In the genomic region with DNA sequence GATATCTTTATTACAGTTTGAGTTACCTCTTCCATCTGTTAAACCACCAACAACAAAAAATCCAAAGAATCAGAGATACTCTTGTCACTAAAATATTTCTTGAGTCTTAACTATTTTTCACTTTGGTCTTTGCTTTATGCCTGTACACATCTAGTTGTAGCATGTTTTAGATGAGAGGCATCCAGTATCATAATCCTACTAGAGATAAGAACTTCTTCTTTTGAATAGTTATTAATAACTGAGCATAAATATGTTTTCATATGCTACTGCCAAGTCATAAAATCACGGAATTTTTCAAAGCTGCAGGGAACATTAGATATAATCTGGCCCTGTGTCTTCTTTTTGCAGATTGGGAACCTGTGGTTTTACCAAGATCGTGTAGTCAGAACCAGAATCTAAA, we compare ENCODE assay signal across 19 cellular contexts. TPM values are rescaled to one million over a fixed set of nuclear protein-coding genes. Genes with fewer than 3 reads are reported as not detected.
DNase-seq lines count a peak whose midpoint lies in the region; ATAC-seq and TF ChIP-seq lines count a peak whose summit lies in the region.
"Had no signal": no experiment of that assay in that cellular context is flagged by ENCODE, and none has a peak within 500 bp of the region (broad histone marks: within the 10 kb centered on the region; RNA-seq: fewer than 3 reads in every experiment).

No MANE protein-coding gene starts in this region.

- no peak for TF ChIP-seq CTCF in natural killer cell (IDR thresholded peaks at IDR 0.05)

- DNase-seq in natural killer cell = no peak
- DNase-seq in natural killer cell treated with Interleukin-12 subunit alpha and Interleukin-12 subunit beta and Interleukin-15 and Interleukin-18, amount 100 ng/mL, for 72 hours (ENCODE audit: low spot score) = no peak
- peak; percentile 59 for DNase-seq in amniotic epithelial cell (ENCODE audit: low read depth)
- no peak for DNase-seq in NCI-H748 treated with DMSO at 0.1 percent for 48 hours (lab: John Stamatoyannopoulos, UW)
- no peak for DNase-seq in stimulated activated naive CD8-positive, alpha-beta T cell treated with anti-CD3 and anti-CD28 coated beads, Interleukin-15, amount 100 ng/mL, for 72 hours
- DNase-seq in stimulated activated naive CD4-positive, alpha-beta T cell (lab: John Stamatoyannopoulos, UW) = no peak
- DNase-seq: C1 segment of cervical spinal cord, Calu3, IMR-90, NCI-H1436, NCI-H2029 treated with DMSO at 0.1 percent for 48 hours, NCI-H2171, NCI-H446, NCI-H69 had no signal

- H3K4me1 Mint-ChIP-seq in natural killer cell = peaks cover 54 to 77% of the 10 kb centered on the region in 2 donors
- H3K4me1 Mint-ChIP-seq in natural killer cell treated with Interleukin-12 subunit alpha and Interleukin-12 subunit beta and Interleukin-15 and Interleukin-18, amount 100 ng/mL, for 72 hours (ENCODE audit: low read depth in 2 of 2) = peaks cover 35 to 49% of the 10 kb centered on the region in 2 donors
- peaks cover 33% of the 10 kb centered on the region for H3K4me1 Mint-ChIP-seq in stimulated activated naive CD8-positive, alpha-beta T cell treated with anti-CD3 and anti-CD28 coated beads, Interleukin-15, amount 100 ng/mL, for 72 hours

- no peaks in the 10 kb centered on the region for H3K27me3 Mint-ChIP-seq in natural killer cell (ENCODE audit: low read depth in 2 of 2)
- H3K27me3 Mint-ChIP-seq in natural killer cell treated with Interleukin-12 subunit alpha and Interleukin-12 subunit beta and Interleukin-15 and Interleukin-18, amount 100 ng/mL, for 72 hours = no peaks in the 10 kb centered on the region
- no peaks in the 10 kb centered on the region for H3K27me3 Mint-ChIP-seq in stimulated activated naive CD8-positive, alpha-beta T cell treated with anti-CD3 and anti-CD28 coated beads, Interleukin-15, amount 100 ng/mL, for 72 hours

- peaks cover 24% of the 10 kb centered on the region for H3K36me3 Mint-ChIP-seq in natural killer cell
- peaks cover 27% of the 10 kb centered on the region for H3K36me3 Mint-ChIP-seq in natural killer cell treated with Interleukin-12 subunit alpha and Interleukin-12 subunit beta and Interleukin-15 and Interleukin-18, amount 100 ng/mL, for 72 hours

- ATAC-seq in natural killer cell = no peak
- no peak for ATAC-seq in natural killer cell treated with Interleukin-12 subunit alpha and Interleukin-12 subunit beta and Interleukin-15 and Interleukin-18, amount 100 ng/mL, for 72 hours
- ATAC-seq in SK-N-SH treated with all-trans-retinoic acid at 6 μM for 48 hours = no peak
- ATAC-seq in stimulated activated naive CD8-positive, alpha-beta T cell treated with anti-CD3 and anti-CD28 coated beads, Interleukin-15, amount 100 ng/mL, for 72 hours = no peak
- ATAC-seq: GM12878, GM23338, HCT116, Right ventricle myocardium inferior had no signal

- H3K27ac Mint-ChIP-seq in natural killer cell = peak overlapping the region; percentile 25 to 75
- H3K27ac Mint-ChIP-seq in natural killer cell treated with Interleukin-12 subunit alpha and Interleukin-12 subunit beta and Interleukin-15 and Interleukin-18, amount 100 ng/mL, for 72 hours = no peak overlapping the region
- H3K27ac Mint-ChIP-seq in stimulated activated naive CD8-positive, alpha-beta T cell treated with anti-CD3 and anti-CD28 coated beads, Interleukin-15, amount 100 ng/mL, for 72 hours = peak overlapping the region in 1 of 2 donors; percentile 64
- H3K27ac Mint-ChIP-seq: GM23338 had no signal

- H3K9me3 Mint-ChIP-seq in natural killer cell = no peaks in the 10 kb centered on the region
- H3K9me3 Mint-ChIP-seq in natural killer cell treated with Interleukin-12 subunit alpha and Interleukin-12 subunit beta and Interleukin-15 and Interleukin-18, amount 100 ng/mL, for 72 hours = no peaks in the 10 kb centered on the region
- no peaks in the 10 kb centered on the region for H3K9me3 Mint-ChIP-seq in stimulated activated naive CD8-positive, alpha-beta T cell treated with anti-CD3 and anti-CD28 coated beads, Interleukin-15, amount 100 ng/mL, for 72 hours
- H3K9me3 Mint-ChIP-seq: GM23338 had no signal

- intact Hi-C loops in natural killer cell (cut with micrococcal nuclease) = no loop called here

- H3K4me3 Mint-ChIP-seq in natural killer cell = no peak overlapping the region
- no peak overlapping the region for H3K4me3 Mint-ChIP-seq in natural killer cell treated with Interleukin-12 subunit alpha and Interleukin-12 subunit beta and Interleukin-15 and Interleukin-18, amount 100 ng/mL, for 72 hours
- H3K4me3 Mint-ChIP-seq in stimulated activated naive CD8-positive, alpha-beta T cell treated with anti-CD3 and anti-CD28 coated beads, Interleukin-15, amount 100 ng/mL, for 72 hours = no peak overlapping the region
- H3K4me3 Mint-ChIP-seq: GM23338 had no signal

TF ChIP-seq in SK-N-SH treated with all-trans-retinoic acid at 6 μM for 48 hours, 23 proteins besides CTCF, POLR2A, EP300 and RAD21:
- TF ChIP-seq ISL1 (CRISPR knock-in tag; IDR thresholded peaks at IDR 0.05) = peak; percentile 44; the same call in 1 of the 2 replicates
- TF ChIP-seq, protein P1, sequence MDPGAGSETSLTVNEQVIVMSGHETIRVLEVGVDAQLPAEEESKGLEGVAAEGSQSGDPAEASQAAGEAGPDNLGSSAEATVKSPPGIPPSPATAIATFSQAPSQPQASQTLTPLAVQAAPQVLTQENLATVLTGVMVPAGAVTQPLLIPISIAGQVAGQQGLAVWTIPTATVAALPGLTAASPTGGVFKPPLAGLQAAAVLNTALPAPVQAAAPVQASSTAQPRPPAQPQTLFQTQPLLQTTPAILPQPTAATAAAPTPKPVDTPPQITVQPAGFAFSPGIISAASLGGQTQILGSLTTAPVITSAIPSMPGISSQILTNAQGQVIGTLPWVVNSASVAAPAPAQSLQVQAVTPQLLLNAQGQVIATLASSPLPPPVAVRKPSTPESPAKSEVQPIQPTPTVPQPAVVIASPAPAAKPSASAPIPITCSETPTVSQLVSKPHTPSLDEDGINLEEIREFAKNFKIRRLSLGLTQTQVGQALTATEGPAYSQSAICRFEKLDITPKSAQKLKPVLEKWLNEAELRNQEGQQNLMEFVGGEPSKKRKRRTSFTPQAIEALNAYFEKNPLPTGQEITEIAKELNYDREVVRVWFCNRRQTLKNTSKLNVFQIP (CRISPR knock-in tag; IDR thresholded peaks at IDR 0.05; ENCODE audit: borderline replicate concordance, low read depth) = no peak

RNA-seq across cellular contexts. Expression of gene STK4, which starts 55.3 kb away (rescaled TPM):
- total RNA-seq in natural killer cell = 100 to 1,000 TPM; 351 to 394 (median 366) TPM
- 100 to 1,000 TPM; 157 to 264 TPM for total RNA-seq in natural killer cell treated with Interleukin-12 subunit alpha and Interleukin-12 subunit beta and Interleukin-15 and Interleukin-18, amount 100 ng/mL, for 72 hours

Comparison
In these comparisons a context has a peak if more than half of its experiments do, and no peak if none do; other contexts are left out.
1. H3K27ac Mint-ChIP-seq: peak in natural killer cell (2 of 2); none in natural killer cell treated with Interleukin-12 subunit alpha and Interleukin-12 subunit beta and Interleukin-15 and Interleukin-18, amount 100 ng/mL, for 72 hours (0 of 2).